Comparison of ENCODE assay signal across 10 cellular contexts in the genomic region with DNA sequence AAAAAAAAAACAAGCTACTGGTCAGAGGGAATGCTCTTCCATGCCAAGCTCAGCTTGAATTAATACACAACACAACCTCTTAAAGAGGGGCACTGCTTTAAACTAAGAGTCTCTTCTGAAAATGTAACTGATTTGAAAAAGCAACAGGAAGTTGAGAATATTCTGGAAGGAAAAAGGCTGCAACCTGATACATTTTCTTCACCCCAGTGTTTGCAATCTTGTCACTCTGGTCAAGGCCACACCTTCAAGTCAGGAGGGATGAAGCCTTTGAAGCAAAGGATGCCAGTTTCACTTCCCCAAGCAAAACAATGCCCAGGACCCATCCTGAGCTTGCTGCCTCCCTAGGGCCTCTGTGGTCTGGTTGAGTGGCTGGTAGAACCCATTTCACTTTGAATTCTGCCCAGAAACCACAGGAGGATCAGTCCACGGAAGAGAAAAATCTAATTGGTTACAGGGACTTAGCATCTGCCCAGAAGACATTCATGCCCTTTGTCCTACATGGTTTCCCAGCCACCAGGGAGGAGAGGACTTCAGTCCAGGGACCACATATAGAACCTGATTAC.
A peak's percentile ranks its signal among the peaks of the same experiment; 100 is the strongest.
DNase-seq lines count a peak whose midpoint lies in the region; ATAC-seq and TF ChIP-seq lines count a peak whose summit lies in the region.
"Had no signal": no experiment of that assay in that cellular context is flagged by ENCODE, and none has a peak within 500 bp of the region (broad histone marks: within the 10 kb centered on the region; RNA-seq: fewer than 3 reads in every experiment).

No MANE protein-coding gene starts in this region.

- no peaks in the 10 kb centered on the region for H3K4me1 Mint-ChIP-seq in activated T-cell treated with anti-CD3 and anti-CD28 coated beads, Interleukin-2, amount 50 U/mL, for 24 hours (ENCODE audit: low read depth)

- H3K9me3 Mint-ChIP-seq in activated T-cell treated with anti-CD3 and anti-CD28 coated beads, Interleukin-2, amount 50 U/mL, for 24 hours, result peaks cover 2% of the 10 kb centered on the region

- ATAC-seq in GM21447 (IDR thresholded peaks at IDR 0.05; ENCODE audit: unreplicated experiment) (peak; percentile 80), HG03558 (IDR thresholded peaks at IDR 0.05; ENCODE audit: extremely low read depth, unreplicated experiment) (peak; percentile 61), body of pancreas (no peak), GM19328 (IDR thresholded peaks at IDR 0.05; ENCODE audit: unreplicated experiment) (no peak)

- dilution Hi-C loops in mammary epithelial cell (cut with HindIII; ENCODE audit: low sequenced_read_pairs), result no loop called here

- H3K4me1 ChIP-seq in body of pancreas, result peaks cover 35% of the 10 kb centered on the region
- H3K4me1 ChIP-seq in mammary epithelial cell (ENCODE audit: insufficient read depth, low read length), result no peaks in the 10 kb centered on the region
- H3K4me1 ChIP-seq: parathyroid adenoma had no signal

- H3K4me2 ChIP-seq in mammary epithelial cell (ENCODE audit: insufficient read depth, low read depth, low read length), result no peak overlapping the region

- H3K9me3 ChIP-seq in body of pancreas, result no peaks in the 10 kb centered on the region
- H3K9me3 ChIP-seq in mammary epithelial cell (replicated peaks; ENCODE audit: insufficient read depth, low read length), result no peaks in the 10 kb centered on the region
- H3K9me3 ChIP-seq: tibial nerve had no signal

- 71 to 87% methylated on average over 1 of the region's 1 CpG for WGBS in body of pancreas, 2 donors
- WGBS in mammary epithelial cell (ENCODE audit: low coverage, missing lambda C conversion rate), result 100% methylated on average over 1 of the region's 1 CpG

- DNase-seq in AG10803 (ENCODE audit: low read depth) (peak; percentile 8), body of pancreas (peak in 2 of 4 donors; percentile 24 to 35), mammary epithelial cell (no peak)
- DNase-seq in activated CD4-positive, alpha-beta T cell treated with anti-CD3 and anti-CD28 coated beads, Interleukin-2, amount 50 U/mL, for 48 hours, result no peak
- no peak for DNase-seq in activated T-cell treated with anti-CD3 and anti-CD28 coated beads, Interleukin-2, amount 50 U/mL, for 24 hours

- in situ Hi-C loops in mammary epithelial cell (cut with MboI; ENCODE audit: low sequenced_read_pairs in 2 of 2), result loop anchor here in 1 of 2 donors (25.0 kb wide), 1 partner anchor 1723 kb away; no protein-coding TSS in a partner anchor

- H3K27ac Mint-ChIP-seq in activated T-cell treated with anti-CD3 and anti-CD28 coated beads, Interleukin-2, amount 50 U/mL, for 24 hours, result no peak overlapping the region

- peaks cover 6% of the 10 kb centered on the region for H3K27me3 Mint-ChIP-seq in activated T-cell treated with anti-CD3 and anti-CD28 coated beads, Interleukin-2, amount 50 U/mL, for 24 hours

- H3K36me3 Mint-ChIP-seq in activated T-cell treated with anti-CD3 and anti-CD28 coated beads, Interleukin-2, amount 50 U/mL, for 24 hours (ENCODE audit: low read depth), result no peaks in the 10 kb centered on the region

- TF ChIP-seq POLR2A in body of pancreas (IDR thresholded peaks at IDR 0.05), result no peak

- TF ChIP-seq CTCF in AG10803 (conservative IDR thresholded peaks at IDR 0.05; ENCODE audit: low read length), result no peak
- TF ChIP-seq CTCF in body of pancreas (IDR thresholded peaks at IDR 0.05), result no peak
- no peak for TF ChIP-seq CTCF in mammary epithelial cell (conservative IDR thresholded peaks at IDR 0.05 in 1 of 2, IDR thresholded peaks at IDR 0.05 in 1 of 2; ENCODE audit: extremely low read depth in 1 of 2, insufficient read depth in 1 of 2, low read depth in 1 of 2, low read length in 2 of 2)

- no peaks in the 10 kb centered on the region for H3K27me3 ChIP-seq in body of pancreas
- H3K27me3 ChIP-seq in mammary epithelial cell (ENCODE audit: insufficient read depth, low read length), result no peaks in the 10 kb centered on the region
- H3K27me3 ChIP-seq: tibial nerve had no signal

- H3K4me3 ChIP-seq in AG10803 (ENCODE audit: low read length), result no peak overlapping the region
- no peak overlapping the region for H3K4me3 ChIP-seq in body of pancreas
- no peak overlapping the region for H3K4me3 ChIP-seq in mammary epithelial cell (replicated peaks in 1 of 3; ENCODE audit: insufficient read depth in 1 of 3, low read depth in 2 of 3, low read length in 3 of 3)
- H3K4me3 ChIP-seq: tibial nerve had no signal

- H3K4me3 Mint-ChIP-seq in activated T-cell treated with anti-CD3 and anti-CD28 coated beads, Interleukin-2, amount 50 U/mL, for 24 hours, result no peak overlapping the region

- no peak overlapping the region for H3K9ac ChIP-seq in mammary epithelial cell (ENCODE audit: insufficient read depth, low read length)
- H3K9ac ChIP-seq: parathyroid adenoma had no signal

- H4K20me1 ChIP-seq in mammary epithelial cell (ENCODE audit: insufficient read depth, low read length), result peaks cover 12% of the 10 kb centered on the region

- H3K27ac ChIP-seq in body of pancreas (peak overlapping the region in 3 of 4 donors; percentile 14 to 36 (median 31)), mammary epithelial cell (ENCODE audit: insufficient read depth, low read depth, low read length) (no peak overlapping the region)
- H3K27ac ChIP-seq: parathyroid adenoma had no signal

- peaks cover 98% of the 10 kb centered on the region for H3K79me2 ChIP-seq in mammary epithelial cell (ENCODE audit: insufficient read depth, low read length)
- H3K79me2 ChIP-seq: parathyroid adenoma had no signal

- no peak overlapping the region for H2AFZ ChIP-seq in mammary epithelial cell (ENCODE audit: low read depth, low read length)
- H2AFZ ChIP-seq: parathyroid adenoma had no signal

- no TSS peak for BruUV-seq in mammary epithelial cell (replicated peaks; lab: Mats Ljungman, UMichigan)

- CTCF ChIA-PET in mammary epithelial cell (lab: Charles Lee; ENCODE audit: low non-redundant PET), result interaction anchor here (0.6 kb wide), 1 partner anchor 43 kb away, joined by 4 read pairs; no protein-coding TSS in a partner anchor

- H3K36me3 ChIP-seq in body of pancreas (replicated peaks in 1 of 2; ENCODE audit: insufficient read depth in 1 of 2, low read depth in 2 of 2), result no peaks in the 10 kb centered on the region
- H3K36me3 ChIP-seq in mammary epithelial cell (ENCODE audit: insufficient read depth, low read length), result no peaks in the 10 kb centered on the region
- H3K36me3 ChIP-seq: tibial nerve had no signal

- intact Hi-C loops in body of pancreas (cut with DNase I), result no loop called here
- intact Hi-C loops in mammary epithelial cell (cut with micrococcal nuclease), result loop anchor here (5.0 kb wide), 1 partner anchor 93 kb away; no protein-coding TSS in a partner anchor

Comparison
In these comparisons a context has a peak if more than half of its experiments do, and no peak if none do; other contexts are left out.
1. ATAC-seq: peak in GM21447 (single experiment) and HG03558 (single experiment); none in body of pancreas (single experiment) and GM19328 (single experiment).